ENCODE assay signal across 8 cellular contexts in genomic region chr12:94147991-94148840, GRCh38. TPM values are rescaled to one million over a fixed set of nuclear protein-coding genes. Genes with fewer than 3 reads are reported as not detected.
A peak's percentile ranks its signal among the peaks of the same experiment; 100 is the strongest.
DNase-seq lines count a peak whose midpoint lies in the region; ATAC-seq, FAIRE-seq and TF ChIP-seq lines count a peak whose summit lies in the region.

Gene PLXNC1 (plus strand): TSS chr12:94148577. CDS start chr12:94148972, 395 bp downstream.

- ATAC-seq in A549 (peak; percentile 18 to 42), GM18867 (IDR thresholded peaks at IDR 0.05; ENCODE audit: unreplicated experiment) (peak; percentile 43), HG03066 (IDR thresholded peaks at IDR 0.05; ENCODE audit: low read depth, unreplicated experiment) (peak; percentile 35)

- peak within 1 kb of the TSS; percentile 58 for H3K4me3 ChIP-seq in A549
- peak within 1 kb of the TSS; percentile 92 for H3K4me3 ChIP-seq in OCI-LY3 (ENCODE audit: low read length)
- H3K4me3 ChIP-seq in fibroblast of the aortic adventitia (ENCODE audit: low read depth, low read length), result peak within 1 kb of the TSS; percentile 62
- H3K4me3 ChIP-seq in subcutaneous abdominal adipose tissue (ENCODE audit: low read depth in 1 of 5, low read length in 5 of 5), result peak within 1 kb of the TSS in 4 of 5 donors; percentile 63 to 81 (median 69)

- POLR2A ChIA-PET in A549 (lab: Yijun Ruan, JAX), result no interaction called here

- H3K27ac ChIP-seq in A549 (peak within 1 kb of the TSS in 1 of 2 experiments; percentile 36; a peak in 2 of 6 replicates), OCI-LY3 (ENCODE audit: low read length) (no peak within 1 kb of the TSS), subcutaneous abdominal adipose tissue (ENCODE audit: low read depth, low read length) (no peak within 1 kb of the TSS)

- FAIRE-seq in A549 (lab: Jason Lieb, UNC), result no peak

- peak within 1 kb of the TSS; percentile 86 to 91 (median 86) for H3K4me3 Mint-ChIP-seq in nephron

- no peaks in the 10 kb centered on the region for H3K9me3 Mint-ChIP-seq in nephron

- peaks cover 61% of the 10 kb centered on the region for H3K27me3 Mint-ChIP-seq in nephron (ENCODE audit: low read depth)

- H3K27me3 ChIP-seq in OCI-LY3 (ENCODE audit: low read depth, low read length), result peaks cover 66% of the 10 kb centered on the region
- peaks cover 13 to 25% (median 24%) of the 10 kb centered on the region in 5 donors for H3K27me3 ChIP-seq in subcutaneous abdominal adipose tissue (ENCODE audit: control insufficient read depth in 5 of 5, insufficient read depth in 4 of 5, low read length in 5 of 5)

- CTCF ChIA-PET in A549 (lab: Yijun Ruan, JAX), result interaction anchor here (2.3 kb wide), 1 partner anchor 383 kb away, joined by 8 read pairs; no protein-coding TSS in a partner anchor

- H3K9me3 ChIP-seq in A549 (no peaks in the 10 kb centered on the region), OCI-LY3 (ENCODE audit: insufficient read depth, low read length) (no peaks in the 10 kb centered on the region), subcutaneous abdominal adipose tissue (ENCODE audit: control insufficient read depth in 5 of 5, low read length in 5 of 5) (no peaks in the 10 kb centered on the region)

- no peak for TF ChIP-seq POLR2A in A549 (IDR thresholded peaks at IDR 0.05; ENCODE audit: low read length)

- H3K4me1 ChIP-seq in A549 (peaks cover 20% of the 10 kb centered on the region; the same call in 2 of the 3 replicates), OCI-LY3 (ENCODE audit: low read length) (peaks cover 31% of the 10 kb centered on the region), subcutaneous abdominal adipose tissue (ENCODE audit: control insufficient read depth in 5 of 5, insufficient read depth in 5 of 5, low read length in 5 of 5) (peaks cover 0 to 40% (median 27%) of the 10 kb centered on the region in 5 donors)

- TF ChIP-seq RAD21 in A549 (conservative IDR thresholded peaks at IDR 0.05 in 1 of 2, IDR thresholded peaks at IDR 0.05 in 1 of 2), result no peak

- H3K36me3 Mint-ChIP-seq in nephron (ENCODE audit: low read depth), result no peaks in the 10 kb centered on the region

- no peaks in the 10 kb centered on the region for H3K36me3 ChIP-seq in OCI-LY3 (replicated peaks; ENCODE audit: low read depth, low read length)
- H3K36me3 ChIP-seq in subcutaneous abdominal adipose tissue (ENCODE audit: control insufficient read depth in 5 of 5, insufficient read depth in 5 of 5, low read length in 5 of 5), result no peaks in the 10 kb centered on the region

- no peak within 1 kb of the TSS for H3K27ac Mint-ChIP-seq in nephron

- DNase-seq in A549 (ENCODE audit: low read depth in 1 of 2, low spot score in 1 of 2), result peak; percentile 26 to 34
- peak; percentile 67 for DNase-seq in activated effector memory CD4-positive, alpha-beta T cell treated with Interleukin-2 at 50 U/mL for 16 hours
- peak; percentile 35 for DNase-seq in fibroblast of the aortic adventitia (ENCODE audit: low read depth)

- H3K9ac ChIP-seq in OCI-LY3 (ENCODE audit: low read length), result peak within 1 kb of the TSS; percentile 58
- peak within 1 kb of the TSS in 3 of 5 donors; percentile 12 to 47 (median 23) for H3K9ac ChIP-seq in subcutaneous abdominal adipose tissue (ENCODE audit: low read length in 5 of 5)

- 6% methylated on average over 67 of the region's 89 CpGs for WGBS in A549 (ENCODE audit: missing lambda C conversion rate)

- H2AFZ ChIP-seq in OCI-LY3 (ENCODE audit: low read depth, low read length), result peak within 1 kb of the TSS; percentile 88

- H3K4me2 ChIP-seq in A549 (peak within 1 kb of the TSS; percentile 94), OCI-LY3 (ENCODE audit: low read length) (peak within 1 kb of the TSS; percentile 90)

- TF ChIP-seq EP300 in A549 (IDR thresholded peaks at IDR 0.05), result no peak

- no peaks in the 10 kb centered on the region for H4K20me1 ChIP-seq in OCI-LY3 (ENCODE audit: insufficient read depth, low read length)

- peaks cover 31% of the 10 kb centered on the region for H3K4me1 Mint-ChIP-seq in nephron

- TF ChIP-seq CTCF in A549 (IDR thresholded peaks at IDR 0.05) (no peak), OCI-LY3 (IDR thresholded peaks at IDR 0.05; ENCODE audit: low read depth, low read length) (no peak), fibroblast of the aortic adventitia (IDR thresholded peaks at IDR 0.05; ENCODE audit: insufficient read depth, low read length) (no peak), nephron (IDR thresholded peaks at IDR 0.05; ENCODE audit: unreplicated experiment in 3 of 3) (no peak)

- no peaks in the 10 kb centered on the region for H3K79me2 ChIP-seq in OCI-LY3 (ENCODE audit: low read length)

TF ChIP-seq in A549, 52 proteins besides CTCF, POLR2A, EP300 and RAD21:
- no peak for TF ChIP-seq TFCP2L1 (CRISPR knock-in tag; IDR thresholded peaks at IDR 0.05)
- no peak for TF ChIP-seq CEBPB (IDR thresholded peaks at IDR 0.05)
- no peak for TF ChIP-seq BCL3 (IDR thresholded peaks at IDR 0.05)
- no peak for TF ChIP-seq ZNF302 (CRISPR knock-in tag; IDR thresholded peaks at IDR 0.05)
- TF ChIP-seq MAFK (IDR thresholded peaks at IDR 0.05; ENCODE audit: partially characterized antibody), result no peak
- no peak for TF ChIP-seq SREBF2 (IDR thresholded peaks at IDR 0.05)
- TF ChIP-seq, protein P1, sequence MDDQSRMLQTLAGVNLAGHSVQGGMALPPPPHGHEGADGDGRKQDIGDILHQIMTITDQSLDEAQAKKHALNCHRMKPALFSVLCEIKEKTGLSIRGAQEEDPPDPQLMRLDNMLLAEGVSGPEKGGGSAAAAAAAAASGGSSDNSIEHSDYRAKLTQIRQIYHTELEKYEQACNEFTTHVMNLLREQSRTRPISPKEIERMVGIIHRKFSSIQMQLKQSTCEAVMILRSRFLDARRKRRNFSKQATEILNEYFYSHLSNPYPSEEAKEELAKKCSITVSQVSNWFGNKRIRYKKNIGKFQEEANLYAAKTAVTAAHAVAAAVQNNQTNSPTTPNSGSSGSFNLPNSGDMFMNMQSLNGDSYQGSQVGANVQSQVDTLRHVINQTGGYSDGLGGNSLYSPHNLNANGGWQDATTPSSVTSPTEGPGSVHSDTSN (IDR thresholded peaks at IDR 0.05), result no peak
- no peak for TF ChIP-seq RCOR1 (IDR thresholded peaks at IDR 0.05; ENCODE audit: low read depth, low read length)
- no peak for TF ChIP-seq SMC3 (IDR thresholded peaks at IDR 0.05)
- no peak for TF ChIP-seq JUN (IDR thresholded peaks at IDR 0.05)
- no peak for TF ChIP-seq ESRRA (IDR thresholded peaks at IDR 0.05; ENCODE audit: borderline replicate concordance, low read length)

RNA-seq across cellular contexts. Expression of gene PLXNC1, which starts in this region (rescaled TPM):
- 0.50 and 1.4 TPM in 2 replicates for polyA plus RNA-seq in A549 (2011; rRNA removed)
- polyA plus RNA-seq in A549 (2012; cell fraction: cytosol; rRNA removed), result 0.01 and 0.05 TPM in 2 replicates
- polyA plus RNA-seq in A549 (2012; cell fraction: nucleus; rRNA removed), result 0.06 and 0.45 TPM in 2 replicates
- polyA plus RNA-seq in A549 (2017; fragmentation: RNase III; extraction: RNeasy Plus Mini Kit Qiagen cat#74134 plus additional on column Dnase treatment), result 0.12 to 0.18 TPM (median 0.13 TPM) in 3 replicates
- 1.1 and 1.2 TPM in 2 replicates for polyA minus RNA-seq in A549 (2011; rRNA and poly(A)+ RNA removed)
- 4.3 and 6.1 TPM in 2 replicates for total RNA-seq in fibroblast of the aortic adventitia (ENCODE audit: low replicate concordance)
